ENCODE assay signal across 9 cellular contexts in the genomic region with DNA sequence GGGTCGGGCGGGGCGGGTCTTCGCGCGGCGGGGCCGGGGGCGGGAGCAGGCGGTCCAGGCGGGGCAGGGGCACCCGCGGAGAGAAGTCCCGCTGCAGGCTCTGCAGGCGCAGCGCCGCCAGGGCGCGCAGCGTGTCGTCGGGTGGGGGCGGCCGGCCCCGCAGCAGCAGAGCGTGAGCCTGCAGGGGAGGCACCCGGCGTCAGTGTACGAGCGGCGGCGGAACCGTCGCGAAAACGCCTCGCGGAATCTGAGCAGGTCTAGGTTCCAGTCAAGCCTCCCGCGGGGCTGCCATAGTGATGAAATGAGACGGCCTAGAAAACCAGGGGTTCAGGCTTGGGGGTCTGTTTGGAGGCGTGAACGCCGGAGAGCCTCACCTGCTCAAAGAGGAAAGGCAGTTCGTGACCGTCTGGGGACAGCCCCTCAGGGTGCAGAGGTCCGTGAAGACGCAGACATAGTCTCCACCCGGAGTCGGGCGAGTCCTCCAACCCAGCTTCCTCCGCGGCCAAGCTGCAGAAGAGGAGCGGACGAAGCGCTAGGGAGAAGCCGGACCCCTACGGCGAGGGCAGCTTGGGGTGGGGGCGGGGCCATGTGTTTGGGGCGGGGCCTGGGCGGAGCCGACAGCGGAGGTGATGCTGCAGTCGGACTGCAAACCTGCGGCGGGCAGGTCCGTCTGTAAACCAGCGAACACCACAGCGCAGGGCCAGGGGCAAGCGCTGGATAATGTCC. TPM values are rescaled to one million over a fixed set of nuclear protein-coding genes. Genes with fewer than 3 reads are reported as not detected.
DNase-seq lines count a peak whose midpoint lies in the region; ATAC-seq and TF ChIP-seq lines count a peak whose summit lies in the region.
"Had no signal": no experiment of that assay in that cellular context is flagged by ENCODE, and none has a peak within 500 bp of the region (broad histone marks: within the 10 kb centered on the region; RNA-seq: fewer than 3 reads in every experiment).

No MANE protein-coding gene starts in this region.

- peak overlapping the region; percentile 68 for H3K4me3 Mint-ChIP-seq in activated naive CD4-positive, alpha-beta T cell treated with anti-CD3 and anti-CD28 coated beads for 36 hours

- TF ChIP-seq CTCF in lower lobe of right lung (IDR thresholded peaks at IDR 0.05): no peak

- H3K9me3 ChIP-seq in right cardiac atrium (ENCODE audit: control insufficient read depth, low read length) (no peaks in the 10 kb centered on the region), lower lobe of right lung (no peaks in the 10 kb centered on the region)

- H3K36me3 ChIP-seq in lower lobe of right lung: peaks cover 74% of the 10 kb centered on the region
- H3K36me3 ChIP-seq in urinary bladder (ENCODE audit: insufficient read depth): peaks cover 3% of the 10 kb centered on the region

- no peak overlapping the region for H3K27ac Mint-ChIP-seq in activated naive CD4-positive, alpha-beta T cell treated with anti-CD3 and anti-CD28 coated beads for 36 hours

- no peak overlapping the region for H3K4me3 ChIP-seq in right cardiac atrium (ENCODE audit: low read length)
- H3K4me3 ChIP-seq in lower lobe of right lung: peak overlapping the region; percentile 31
- H3K4me3 ChIP-seq in urinary bladder (ENCODE audit: low read depth, low read length): no peak overlapping the region

- no peak for ATAC-seq in right cardiac atrium
- no peak for ATAC-seq in left cardiac atrium
- no peak for ATAC-seq in lower lobe of right lung
- ATAC-seq in GM18511 (IDR thresholded peaks at IDR 0.05; ENCODE audit: unreplicated experiment): no peak

- no peak overlapping the region for H3K27ac ChIP-seq in right cardiac atrium (ENCODE audit: low read length)
- H3K27ac ChIP-seq in lower lobe of right lung: no peak overlapping the region
- H3K27ac ChIP-seq in urinary bladder (ENCODE audit: low read depth): peak overlapping the region; percentile 33

- CTCF ChIA-PET in activated naive CD4-positive, alpha-beta T cell treated with anti-CD3 and anti-CD28 coated beads for 36 hours (lab: Charles Lee): interaction anchor here (1.1 to 1.9 kb wide), 2 partner anchors 9 to 92 kb away, joined by 6 read pairs; a partner anchor contains a TSS

- H3K36me3 Mint-ChIP-seq in activated naive CD4-positive, alpha-beta T cell treated with anti-CD3 and anti-CD28 coated beads for 36 hours (ENCODE audit: low read depth): peaks cover 7% of the 10 kb centered on the region

- H3K27me3 Mint-ChIP-seq in activated naive CD4-positive, alpha-beta T cell treated with anti-CD3 and anti-CD28 coated beads for 36 hours (ENCODE audit: low read depth): peaks cover 44% of the 10 kb centered on the region

- 63% methylated on average over 71 of the region's 71 CpGs for WGBS in right cardiac atrium
- WGBS in urinary bladder: 57% methylated on average over 71 of the region's 71 CpGs

- H3K4me1 Mint-ChIP-seq in activated naive CD4-positive, alpha-beta T cell treated with anti-CD3 and anti-CD28 coated beads for 36 hours (ENCODE audit: low read depth): peaks cover 25% of the 10 kb centered on the region

- H3K4me1 ChIP-seq in right cardiac atrium (ENCODE audit: control insufficient read depth, insufficient read depth, low read length): peaks cover 11% of the 10 kb centered on the region
- H3K4me1 ChIP-seq in lower lobe of right lung: peaks cover 67% of the 10 kb centered on the region
- peaks cover 1% of the 10 kb centered on the region for H3K4me1 ChIP-seq in urinary bladder (ENCODE audit: insufficient read depth)

- DNase-seq in right cardiac atrium (peak in 2 of 3 donors; percentile 53 to 68), left cardiac atrium (no peak), lower lobe of right lung (no peak), NCI-H1930 (lab: John Stamatoyannopoulos, UW) (no peak), midbrain (lab: John Stamatoyannopoulos, UW) (no peak)
- DNase-seq in activated naive CD4-positive, alpha-beta T cell treated with anti-CD3 and anti-CD28 coated beads for 36 hours: peak; percentile 58
- DNase-seq: NCI-H1105 treated with DMSO at 0.1 percent for 48 hours had no signal

- H3K27me3 ChIP-seq in right cardiac atrium (ENCODE audit: control insufficient read depth, insufficient read depth) (no peaks in the 10 kb centered on the region), lower lobe of right lung (ENCODE audit: low read depth) (peaks cover 2% of the 10 kb centered on the region)

- intact Hi-C loops in right cardiac atrium (cut with DNase I) (loop anchor here in 1 of 4 donors (10.0 kb wide), 1 partner anchor 66 kb away; a partner anchor contains a TSS), left cardiac atrium (cut with DNase I) (loop anchor here in 1 of 2 donors (10.0 kb wide), 1 partner anchor 96 kb away; a partner anchor contains a TSS), lower lobe of right lung (cut with DNase I) (no loop called here)
- intact Hi-C loops in activated naive CD4-positive, alpha-beta T cell treated with anti-CD3 and anti-CD28 coated beads for 36 hours (cut with micrococcal nuclease): loop anchor here (10.0 kb wide), 2 partner anchors 246 to 326 kb away; a partner anchor contains a TSS

- no peaks in the 10 kb centered on the region for H3K9me3 Mint-ChIP-seq in activated naive CD4-positive, alpha-beta T cell treated with anti-CD3 and anti-CD28 coated beads for 36 hours

RNA-seq across cellular contexts. Expression of a gene that starts 6.4 kb away (rescaled TPM):
- total RNA-seq in right cardiac atrium (10 to 100 TPM; 14.4 to 30.8 (median 23.9) TPM), left cardiac atrium (10 to 100 TPM; 18.1 to 19.9 TPM), lower lobe of right lung (18.3 TPM), urinary bladder (15.7 TPM)
- polyA plus RNA-seq in right cardiac atrium (23.0 TPM), urinary bladder (46.0 TPM)
- total RNA-seq in activated naive CD4-positive, alpha-beta T cell treated with anti-CD3 and anti-CD28 coated beads for 36 hours: under 1 TPM; 0.62 to 0.77 TPM

RNA-seq across cellular contexts. Expression of a gene that starts 11.3 kb away (rescaled TPM):
- 10 to 100 TPM; 11.6 to 21.3 (median 18.4) TPM for total RNA-seq in right cardiac atrium
- 19.8 TPM for polyA plus RNA-seq in right cardiac atrium
- total RNA-seq in left cardiac atrium: 10 to 100 TPM; 14.4 to 15.8 TPM
- 1 to 10 TPM; 9.1 to 9.9 TPM for total RNA-seq in activated naive CD4-positive, alpha-beta T cell treated with anti-CD3 and anti-CD28 coated beads for 36 hours
- 16.8 TPM for total RNA-seq in lower lobe of right lung
- 17.3 TPM for total RNA-seq in urinary bladder
- polyA plus RNA-seq in urinary bladder: 38.4 TPM

RNA-seq across cellular contexts. Expression of a gene that starts 11.3 kb away (rescaled TPM):
- total RNA-seq in right cardiac atrium (1 to 10 TPM; 1.8 to 2.9 (median 2.5) TPM), left cardiac atrium (1 to 10 TPM; 1.7 to 3.3 TPM), lower lobe of right lung (1.4 TPM), urinary bladder (1.6 TPM)
- polyA plus RNA-seq in right cardiac atrium (2.6 TPM), urinary bladder (3.6 TPM)
- total RNA-seq in activated naive CD4-positive, alpha-beta T cell treated with anti-CD3 and anti-CD28 coated beads for 36 hours: under 1 TPM; 0.14 to 0.20 TPM

RNA-seq across cellular contexts. Expression of a gene that starts 12.0 kb away (rescaled TPM):
- 1 to 10 TPM; 4.6 to 9.9 (median 7.1) TPM for total RNA-seq in right cardiac atrium
- polyA plus RNA-seq in right cardiac atrium: 4.6 TPM
- 1 to 10 TPM; 4.7 to 7.2 TPM for total RNA-seq in left cardiac atrium
- 1 to 10 TPM; 1.4 to 1.5 TPM for total RNA-seq in activated naive CD4-positive, alpha-beta T cell treated with anti-CD3 and anti-CD28 coated beads for 36 hours
- total RNA-seq in lower lobe of right lung: 9.0 TPM
- 14.6 TPM for total RNA-seq in urinary bladder
- polyA plus RNA-seq in urinary bladder: 20.1 TPM

Comparison
In these comparisons a context has a peak if more than half of its experiments do, and no peak if none do; other contexts are left out.
1. DNase-seq: peak in right cardiac atrium (2 of 3) and activated naive CD4-positive, alpha-beta T cell treated with anti-CD3 and anti-CD28 coated beads for 36 hours (single experiment); none in left cardiac atrium (single experiment), lower lobe of right lung (single experiment), NCI-H1930 (0 of 2) and midbrain (single experiment).